ENCODE assay signal across 1 cellular context in genomic region chr20:5749512-5750490, GRCh38.
TF ChIP-seq lines count a peak whose summit lies in the region.

A gene with protein sequence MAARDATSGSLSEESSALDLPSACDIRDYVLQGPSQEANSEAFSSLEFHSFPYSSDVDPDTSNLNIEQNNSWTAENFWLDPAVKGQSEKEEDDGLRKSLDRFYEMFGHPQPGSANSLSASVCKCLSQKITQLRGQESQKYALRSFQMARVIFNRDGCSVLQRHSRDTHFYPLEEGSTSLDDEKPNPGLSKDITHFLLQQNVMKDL (plus strand): TSS chr20:5750401. CDS start chr20:5772866, 22,465 bp downstream.

TF ChIP-seq in HepG2, 621 proteins besides CTCF, POLR2A, EP300 and RAD21 (continued from another document and continues in another):
- TF ChIP-seq FOXO1 (CRISPR knock-in tag; IDR thresholded peaks at IDR 0.05) = peak; percentile 21; the same call in 1 of the 2 replicates
- 0 out of 2 replicates have a peak, but pooled peaks have one; percentile 27 for TF ChIP-seq ARHGAP35 (CRISPR knock-in tag; IDR thresholded peaks at IDR 0.05; ENCODE audit: borderline replicate concordance)
- peak; percentile 64; the same call in 1 of the 2 replicates for TF ChIP-seq ZNF501 (CRISPR knock-in tag; IDR thresholded peaks at IDR 0.05)
- no peak for TF ChIP-seq TEAD2 (CRISPR knock-in tag; IDR thresholded peaks at IDR 0.05)
- no peak for TF ChIP-seq TSC22D2 (CRISPR knock-in tag; IDR thresholded peaks at IDR 0.05; ENCODE audit: borderline replicate concordance)
- TF ChIP-seq CBFB (CRISPR knock-in tag; IDR thresholded peaks at IDR 0.05) = no peak
- TF ChIP-seq ZNF709 (CRISPR knock-in tag; IDR thresholded peaks at IDR 0.05) = peak; percentile 48; the same call in 1 of the 2 replicates
- peak; percentile 47; the same call in 1 of the 2 replicates for TF ChIP-seq TOE1 (CRISPR knock-in tag; IDR thresholded peaks at IDR 0.05)
- peak; percentile 27; the same call in 1 of the 2 replicates for TF ChIP-seq PITX1 (CRISPR knock-in tag; IDR thresholded peaks at IDR 0.05)
- TF ChIP-seq MBD4 (IDR thresholded peaks at IDR 0.05; ENCODE audit: borderline replicate concordance, low read length) = no peak
- TF ChIP-seq, protein P1, sequence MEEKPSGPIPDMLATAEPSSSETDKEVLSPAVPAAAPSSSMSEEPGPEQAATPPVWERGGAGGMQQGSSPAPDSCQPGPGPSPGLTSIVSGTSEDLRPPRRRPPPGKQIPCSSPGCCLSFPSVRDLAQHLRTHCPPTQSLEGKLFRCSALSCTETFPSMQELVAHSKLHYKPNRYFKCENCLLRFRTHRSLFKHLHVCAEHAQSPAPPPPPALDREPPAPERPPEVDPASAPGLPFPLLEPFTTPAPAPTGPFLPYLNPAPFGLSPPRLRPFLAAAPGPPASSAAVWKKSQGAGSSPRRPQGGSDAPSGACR (CRISPR knock-in tag; IDR thresholded peaks at IDR 0.05) = no peak; the same call in 1 of the 2 replicates
- TF ChIP-seq BCL6 (CRISPR knock-in tag; IDR thresholded peaks at IDR 0.05) = peak; percentile 49; the same call in 1 of the 2 replicates
- no peak for TF ChIP-seq RNF219 (CRISPR knock-in tag; IDR thresholded peaks at IDR 0.05)
- TF ChIP-seq, protein P2, sequence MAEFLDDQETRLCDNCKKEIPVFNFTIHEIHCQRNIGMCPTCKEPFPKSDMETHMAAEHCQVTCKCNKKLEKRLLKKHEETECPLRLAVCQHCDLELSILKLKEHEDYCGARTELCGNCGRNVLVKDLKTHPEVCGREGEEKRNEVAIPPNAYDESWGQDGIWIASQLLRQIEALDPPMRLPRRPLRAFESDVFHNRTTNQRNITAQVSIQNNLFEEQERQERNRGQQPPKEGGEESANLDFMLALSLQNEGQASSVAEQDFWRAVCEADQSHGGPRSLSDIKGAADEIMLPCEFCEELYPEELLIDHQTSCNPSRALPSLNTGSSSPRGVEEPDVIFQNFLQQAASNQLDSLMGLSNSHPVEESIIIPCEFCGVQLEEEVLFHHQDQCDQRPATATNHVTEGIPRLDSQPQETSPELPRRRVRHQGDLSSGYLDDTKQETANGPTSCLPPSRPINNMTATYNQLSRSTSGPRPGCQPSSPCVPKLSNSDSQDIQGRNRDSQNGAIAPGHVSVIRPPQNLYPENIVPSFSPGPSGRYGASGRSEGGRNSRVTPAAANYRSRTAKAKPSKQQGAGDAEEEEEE (CRISPR knock-in tag; IDR thresholded peaks at IDR 0.05; ENCODE audit: borderline replicate concordance) = no peak; the same call in 1 of the 2 replicates
- TF ChIP-seq CCDC6 (CRISPR knock-in tag; IDR thresholded peaks at IDR 0.05) = peak; percentile 34; the same call in 1 of the 2 replicates
- TF ChIP-seq ARID5B (CRISPR knock-in tag; IDR thresholded peaks at IDR 0.05) = peak; percentile 33
- no peak for TF ChIP-seq NFE2L2 (IDR thresholded peaks at IDR 0.05; ENCODE audit: low read length)
- TF ChIP-seq ZNF841 (CRISPR knock-in tag; IDR thresholded peaks at IDR 0.05; ENCODE audit: borderline replicate concordance) = no peak
- TF ChIP-seq ZNF17 (CRISPR knock-in tag; IDR thresholded peaks at IDR 0.05) = no peak
- TF ChIP-seq JUND (CRISPR knock-in tag; IDR thresholded peaks at IDR 0.05) = no peak
- no peak; the same call in 1 of the 2 replicates for TF ChIP-seq HNF1A (IDR thresholded peaks at IDR 0.05; ENCODE audit: low read depth)
- TF ChIP-seq HNF1A (CRISPR knock-in tag; IDR thresholded peaks at IDR 0.05; ENCODE audit: borderline replicate concordance) = no peak
- no peak for TF ChIP-seq ZNF432 (CRISPR knock-in tag; IDR thresholded peaks at IDR 0.05; ENCODE audit: borderline replicate concordance)
- 0 out of 2 replicates have a peak, but pooled peaks have one; percentile 1 for TF ChIP-seq SMC3 (IDR thresholded peaks at IDR 0.05; ENCODE audit: low read length)
- no peak for TF ChIP-seq ZNF326 (CRISPR knock-in tag; IDR thresholded peaks at IDR 0.05; ENCODE audit: borderline replicate concordance)
- TF ChIP-seq ETV5 (CRISPR knock-in tag; IDR thresholded peaks at IDR 0.05; ENCODE audit: borderline replicate concordance) = peak; percentile 60; the same call in 1 of the 2 replicates
- TF ChIP-seq NBN (conservative IDR thresholded peaks at IDR 0.05) = no peak
- TF ChIP-seq ZFP36L1 (CRISPR knock-in tag; IDR thresholded peaks at IDR 0.05) = no peak
- TF ChIP-seq ZNF251 (CRISPR knock-in tag; IDR thresholded peaks at IDR 0.05) = no peak
- TF ChIP-seq STAT6 (CRISPR knock-in tag; IDR thresholded peaks at IDR 0.05; ENCODE audit: borderline replicate concordance) = no peak
- no peak for TF ChIP-seq ZNF790 (CRISPR knock-in tag; IDR thresholded peaks at IDR 0.05; ENCODE audit: borderline replicate concordance)
- TF ChIP-seq, protein P3, sequence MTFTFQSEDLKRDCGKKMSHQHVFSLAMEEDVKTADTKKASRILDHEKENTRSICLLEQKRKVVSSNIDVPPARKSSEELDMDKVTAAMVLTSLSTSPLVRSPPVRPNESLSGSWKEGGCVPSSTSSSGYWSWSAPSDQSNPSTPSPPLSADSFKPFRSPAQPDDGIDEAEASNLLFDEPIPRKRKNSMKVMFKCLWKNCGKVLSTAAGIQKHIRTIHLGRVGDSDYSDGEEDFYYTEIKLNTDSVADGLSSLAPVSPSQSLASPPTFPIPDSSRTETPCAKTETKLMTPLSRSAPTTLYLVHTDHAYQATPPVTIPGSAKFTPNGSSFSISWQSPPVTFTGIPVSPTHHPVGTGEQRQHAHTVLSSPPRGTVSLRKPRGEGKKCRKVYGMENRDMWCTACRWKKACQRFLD (CRISPR knock-in tag; IDR thresholded peaks at IDR 0.05; ENCODE audit: borderline replicate concordance) = no peak
- TF ChIP-seq, protein P4, sequence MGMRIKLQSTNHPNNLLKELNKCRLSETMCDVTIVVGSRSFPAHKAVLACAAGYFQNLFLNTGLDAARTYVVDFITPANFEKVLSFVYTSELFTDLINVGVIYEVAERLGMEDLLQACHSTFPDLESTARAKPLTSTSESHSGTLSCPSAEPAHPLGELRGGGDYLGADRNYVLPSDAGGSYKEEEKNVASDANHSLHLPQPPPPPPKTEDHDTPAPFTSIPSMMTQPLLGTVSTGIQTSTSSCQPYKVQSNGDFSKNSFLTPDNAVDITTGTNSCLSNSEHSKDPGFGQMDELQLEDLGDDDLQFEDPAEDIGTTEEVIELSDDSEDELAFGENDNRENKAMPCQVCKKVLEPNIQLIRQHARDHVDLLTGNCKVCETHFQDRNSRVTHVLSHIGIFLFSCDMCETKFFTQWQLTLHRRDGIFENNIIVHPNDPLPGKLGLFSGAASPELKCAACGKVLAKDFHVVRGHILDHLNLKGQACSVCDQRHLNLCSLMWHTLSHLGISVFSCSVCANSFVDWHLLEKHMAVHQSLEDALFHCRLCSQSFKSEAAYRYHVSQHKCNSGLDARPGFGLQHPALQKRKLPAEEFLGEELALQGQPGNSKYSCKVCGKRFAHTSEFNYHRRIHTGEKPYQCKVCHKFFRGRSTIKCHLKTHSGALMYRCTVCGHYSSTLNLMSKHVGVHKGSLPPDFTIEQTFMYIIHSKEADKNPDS (CRISPR knock-in tag; IDR thresholded peaks at IDR 0.05) = no peak
- TF ChIP-seq ZNF205 (CRISPR knock-in tag; IDR thresholded peaks at IDR 0.05) = peak; percentile 16; the same call in 1 of the 2 replicates
- no peak for TF ChIP-seq SNAPC5 (CRISPR knock-in tag; IDR thresholded peaks at IDR 0.05; ENCODE audit: borderline replicate concordance)
- TF ChIP-seq KLF11 (CRISPR knock-in tag; IDR thresholded peaks at IDR 0.05) = no peak
- TF ChIP-seq ZGPAT (CRISPR knock-in tag; IDR thresholded peaks at IDR 0.05) = peak; percentile 77
- TF ChIP-seq ZNF552 (CRISPR knock-in tag; IDR thresholded peaks at IDR 0.05; ENCODE audit: borderline replicate concordance) = no peak
- no peak for TF ChIP-seq NFATC3 (CRISPR knock-in tag; IDR thresholded peaks at IDR 0.05)
